ENCODE assay signal across 1 cellular context in genomic region chr6:160859822-160860221, GRCh38.
TF ChIP-seq lines count a peak whose summit lies in the region.

No MANE protein-coding gene starts in this region.

TF ChIP-seq in GM23338, 12 proteins besides CTCF, POLR2A, EP300 and RAD21:
- TF ChIP-seq, protein P1, sequence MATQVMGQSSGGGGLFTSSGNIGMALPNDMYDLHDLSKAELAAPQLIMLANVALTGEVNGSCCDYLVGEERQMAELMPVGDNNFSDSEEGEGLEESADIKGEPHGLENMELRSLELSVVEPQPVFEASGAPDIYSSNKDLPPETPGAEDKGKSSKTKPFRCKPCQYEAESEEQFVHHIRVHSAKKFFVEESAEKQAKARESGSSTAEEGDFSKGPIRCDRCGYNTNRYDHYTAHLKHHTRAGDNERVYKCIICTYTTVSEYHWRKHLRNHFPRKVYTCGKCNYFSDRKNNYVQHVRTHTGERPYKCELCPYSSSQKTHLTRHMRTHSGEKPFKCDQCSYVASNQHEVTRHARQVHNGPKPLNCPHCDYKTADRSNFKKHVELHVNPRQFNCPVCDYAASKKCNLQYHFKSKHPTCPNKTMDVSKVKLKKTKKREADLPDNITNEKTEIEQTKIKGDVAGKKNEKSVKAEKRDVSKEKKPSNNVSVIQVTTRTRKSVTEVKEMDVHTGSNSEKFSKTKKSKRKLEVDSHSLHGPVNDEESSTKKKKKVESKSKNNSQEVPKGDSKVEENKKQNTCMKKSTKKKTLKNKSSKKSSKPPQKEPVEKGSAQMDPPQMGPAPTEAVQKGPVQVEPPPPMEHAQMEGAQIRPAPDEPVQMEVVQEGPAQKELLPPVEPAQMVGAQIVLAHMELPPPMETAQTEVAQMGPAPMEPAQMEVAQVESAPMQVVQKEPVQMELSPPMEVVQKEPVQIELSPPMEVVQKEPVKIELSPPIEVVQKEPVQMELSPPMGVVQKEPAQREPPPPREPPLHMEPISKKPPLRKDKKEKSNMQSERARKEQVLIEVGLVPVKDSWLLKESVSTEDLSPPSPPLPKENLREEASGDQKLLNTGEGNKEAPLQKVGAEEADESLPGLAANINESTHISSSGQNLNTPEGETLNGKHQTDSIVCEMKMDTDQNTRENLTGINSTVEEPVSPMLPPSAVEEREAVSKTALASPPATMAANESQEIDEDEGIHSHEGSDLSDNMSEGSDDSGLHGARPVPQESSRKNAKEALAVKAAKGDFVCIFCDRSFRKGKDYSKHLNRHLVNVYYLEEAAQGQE (IDR thresholded peaks at IDR 0.05; ENCODE audit: unreplicated experiment): no peak
- TF ChIP-seq ZNF331 (CRISPR knock-in tag; IDR thresholded peaks at IDR 0.05; ENCODE audit: low read depth) (no peak), NANOG (IDR thresholded peaks at IDR 0.05; ENCODE audit: borderline replicate concordance) (no peak), JUNB (IDR thresholded peaks at IDR 0.05; ENCODE audit: unreplicated experiment) (no peak), CREB1 (CRISPR knock-in tag; IDR thresholded peaks at IDR 0.05; ENCODE audit: low read depth) (no peak), POLR2AphosphoS5 (IDR thresholded peaks at IDR 0.05; ENCODE audit: low read depth) (no peak), STAT1 (IDR thresholded peaks at IDR 0.05; ENCODE audit: unreplicated experiment) (no peak), ZNF114 (CRISPR knock-in tag; IDR thresholded peaks at IDR 0.05) (no peak), EZH2phosphoT487 (IDR thresholded peaks at IDR 0.05; ENCODE audit: unreplicated experiment) (no peak), EZH2 (IDR thresholded peaks at IDR 0.05; ENCODE audit: low read depth, unreplicated experiment) (no peak)
- TF ChIP-seq, protein P2, sequence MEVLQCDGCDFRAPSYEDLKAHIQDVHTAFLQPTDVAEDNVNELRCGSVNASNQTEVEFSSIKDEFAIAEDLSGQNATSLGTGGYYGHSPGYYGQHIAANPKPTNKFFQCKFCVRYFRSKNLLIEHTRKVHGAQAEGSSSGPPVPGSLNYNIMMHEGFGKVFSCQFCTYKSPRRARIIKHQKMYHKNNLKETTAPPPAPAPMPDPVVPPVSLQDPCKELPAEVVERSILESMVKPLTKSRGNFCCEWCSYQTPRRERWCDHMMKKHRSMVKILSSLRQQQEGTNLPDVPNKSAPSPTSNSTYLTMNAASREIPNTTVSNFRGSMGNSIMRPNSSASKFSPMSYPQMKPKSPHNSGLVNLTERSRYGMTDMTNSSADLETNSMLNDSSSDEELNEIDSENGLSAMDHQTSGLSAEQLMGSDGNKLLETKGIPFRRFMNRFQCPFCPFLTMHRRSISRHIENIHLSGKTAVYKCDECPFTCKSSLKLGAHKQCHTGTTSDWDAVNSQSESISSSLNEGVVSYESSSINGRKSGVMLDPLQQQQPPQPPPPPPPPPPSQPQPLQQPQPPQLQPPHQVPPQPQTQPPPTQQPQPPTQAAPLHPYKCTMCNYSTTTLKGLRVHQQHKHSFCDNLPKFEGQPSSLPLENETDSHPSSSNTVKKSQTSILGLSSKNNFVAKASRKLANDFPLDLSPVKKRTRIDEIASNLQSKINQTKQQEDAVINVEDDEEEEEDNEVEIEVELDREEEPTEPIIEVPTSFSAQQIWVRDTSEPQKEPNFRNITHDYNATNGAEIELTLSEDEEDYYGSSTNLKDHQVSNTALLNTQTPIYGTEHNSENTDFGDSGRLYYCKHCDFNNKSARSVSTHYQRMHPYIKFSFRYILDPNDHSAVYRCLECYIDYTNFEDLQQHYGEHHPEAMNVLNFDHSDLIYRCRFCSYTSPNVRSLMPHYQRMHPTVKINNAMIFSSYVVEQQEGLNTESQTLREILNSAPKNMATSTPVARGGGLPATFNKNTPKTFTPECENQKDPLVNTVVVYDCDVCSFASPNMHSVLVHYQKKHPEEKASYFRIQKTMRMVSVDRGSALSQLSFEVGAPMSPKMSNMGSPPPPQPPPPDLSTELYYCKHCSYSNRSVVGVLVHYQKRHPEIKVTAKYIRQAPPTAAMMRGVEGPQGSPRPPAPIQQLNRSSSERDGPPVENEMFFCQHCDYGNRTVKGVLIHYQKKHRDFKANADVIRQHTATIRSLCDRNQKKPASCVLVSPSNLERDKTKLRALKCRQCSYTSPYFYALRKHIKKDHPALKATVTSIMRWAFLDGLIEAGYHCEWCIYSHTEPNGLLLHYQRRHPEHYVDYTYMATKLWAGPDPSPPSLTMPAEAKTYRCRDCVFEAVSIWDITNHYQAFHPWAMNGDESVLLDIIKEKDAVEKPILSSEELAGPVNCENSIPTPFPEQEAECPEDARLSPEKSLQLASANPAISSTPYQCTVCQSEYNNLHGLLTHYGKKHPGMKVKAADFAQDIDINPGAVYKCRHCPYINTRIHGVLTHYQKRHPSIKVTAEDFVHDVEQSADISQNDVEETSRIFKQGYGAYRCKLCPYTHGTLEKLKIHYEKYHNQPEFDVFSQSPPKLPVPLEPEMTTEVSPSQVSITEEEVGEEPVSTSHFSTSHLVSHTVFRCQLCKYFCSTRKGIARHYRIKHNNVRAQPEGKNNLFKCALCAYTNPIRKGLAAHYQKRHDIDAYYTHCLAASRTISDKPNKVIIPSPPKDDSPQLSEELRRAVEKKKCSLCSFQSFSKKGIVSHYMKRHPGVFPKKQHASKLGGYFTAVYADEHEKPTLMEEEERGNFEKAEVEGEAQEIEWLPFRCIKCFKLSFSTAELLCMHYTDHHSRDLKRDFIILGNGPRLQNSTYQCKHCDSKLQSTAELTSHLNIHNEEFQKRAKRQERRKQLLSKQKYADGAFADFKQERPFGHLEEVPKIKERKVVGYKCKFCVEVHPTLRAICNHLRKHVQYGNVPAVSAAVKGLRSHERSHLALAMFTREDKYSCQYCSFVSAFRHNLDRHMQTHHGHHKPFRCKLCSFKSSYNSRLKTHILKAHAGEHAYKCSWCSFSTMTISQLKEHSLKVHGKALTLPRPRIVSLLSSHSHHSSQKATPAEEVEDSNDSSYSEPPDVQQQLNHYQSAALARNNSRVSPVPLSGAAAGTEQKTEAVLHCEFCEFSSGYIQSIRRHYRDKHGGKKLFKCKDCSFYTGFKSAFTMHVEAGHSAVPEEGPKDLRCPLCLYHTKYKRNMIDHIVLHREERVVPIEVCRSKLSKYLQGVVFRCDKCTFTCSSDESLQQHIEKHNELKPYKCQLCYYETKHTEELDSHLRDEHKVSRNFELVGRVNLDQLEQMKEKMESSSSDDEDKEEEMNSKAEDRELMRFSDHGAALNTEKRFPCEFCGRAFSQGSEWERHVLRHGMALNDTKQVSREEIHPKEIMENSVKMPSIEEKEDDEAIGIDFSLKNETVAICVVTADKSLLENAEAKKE (CRISPR knock-in tag; IDR thresholded peaks at IDR 0.05): no peak
- TF ChIP-seq, protein P3, sequence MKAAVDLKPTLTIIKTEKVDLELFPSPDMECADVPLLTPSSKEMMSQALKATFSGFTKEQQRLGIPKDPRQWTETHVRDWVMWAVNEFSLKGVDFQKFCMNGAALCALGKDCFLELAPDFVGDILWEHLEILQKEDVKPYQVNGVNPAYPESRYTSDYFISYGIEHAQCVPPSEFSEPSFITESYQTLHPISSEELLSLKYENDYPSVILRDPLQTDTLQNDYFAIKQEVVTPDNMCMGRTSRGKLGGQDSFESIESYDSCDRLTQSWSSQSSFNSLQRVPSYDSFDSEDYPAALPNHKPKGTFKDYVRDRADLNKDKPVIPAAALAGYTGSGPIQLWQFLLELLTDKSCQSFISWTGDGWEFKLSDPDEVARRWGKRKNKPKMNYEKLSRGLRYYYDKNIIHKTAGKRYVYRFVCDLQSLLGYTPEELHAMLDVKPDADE (IDR thresholded peaks at IDR 0.05): no peak
